Comparison of ENCODE assay signal across 2 cellular contexts in genomic region chr22:23077627-23078461, GRCh38.
TF ChIP-seq lines count a peak whose summit lies in the region.

No MANE protein-coding gene starts in this region.

TF ChIP-seq in HCT116, 20 proteins besides CTCF, POLR2A, EP300 and RAD21:
- TF ChIP-seq EGR1 (IDR thresholded peaks at IDR 0.05; ENCODE audit: low read depth): no peak
- TF ChIP-seq EZH2phosphoT487 (IDR thresholded peaks at IDR 0.05; ENCODE audit: borderline replicate concordance): no peak
- TF ChIP-seq TCF7L2 (IDR thresholded peaks at IDR 0.05; ENCODE audit: borderline replicate concordance, extremely low read depth, insufficient read depth, insufficient read length): no peak
- TF ChIP-seq SP1 (IDR thresholded peaks at IDR 0.05; ENCODE audit: low read depth): peak; percentile 21; the same call in 1 of the 2 replicates
- no peak for TF ChIP-seq EZH2 (IDR thresholded peaks at IDR 0.05)
- no peak for TF ChIP-seq CEBPB (IDR thresholded peaks at IDR 0.05; ENCODE audit: low read depth)

TF ChIP-seq in H1, 55 proteins besides CTCF, POLR2A, EP300 and RAD21:
- TF ChIP-seq TEAD4 (IDR thresholded peaks at IDR 0.05; ENCODE audit: low read depth, low read length) (no peak), FOSL1 (IDR thresholded peaks at IDR 0.05; ENCODE audit: insufficient read depth, low read depth, low read length) (no peak), GTF2F1 (IDR thresholded peaks at IDR 0.05; ENCODE audit: borderline replicate concordance, low read depth, low read length) (no peak), JUN (IDR thresholded peaks at IDR 0.05; ENCODE audit: low read depth, low read length) (no peak), HDAC6 (IDR thresholded peaks at IDR 0.05; ENCODE audit: low read depth, low read length) (no peak), ATF3 (IDR thresholded peaks at IDR 0.05; ENCODE audit: insufficient read depth, low read depth, low read length) (no peak), KDM4A (IDR thresholded peaks at IDR 0.05; ENCODE audit: low read depth, low read length, severe bottlenecking) (no peak), KDM1A (IDR thresholded peaks at IDR 0.05; ENCODE audit: borderline replicate concordance, low read length) (no peak), TAF7 (optimal IDR thresholded peaks at IDR 0.05; ENCODE audit: borderline replicate concordance, low read depth, low read length) (no peak), CBX8 (IDR thresholded peaks at IDR 0.05; ENCODE audit: borderline replicate concordance, low read depth, low read length) (no peak)
